ENCODE assay signal across 24 cellular contexts in the genomic region with DNA sequence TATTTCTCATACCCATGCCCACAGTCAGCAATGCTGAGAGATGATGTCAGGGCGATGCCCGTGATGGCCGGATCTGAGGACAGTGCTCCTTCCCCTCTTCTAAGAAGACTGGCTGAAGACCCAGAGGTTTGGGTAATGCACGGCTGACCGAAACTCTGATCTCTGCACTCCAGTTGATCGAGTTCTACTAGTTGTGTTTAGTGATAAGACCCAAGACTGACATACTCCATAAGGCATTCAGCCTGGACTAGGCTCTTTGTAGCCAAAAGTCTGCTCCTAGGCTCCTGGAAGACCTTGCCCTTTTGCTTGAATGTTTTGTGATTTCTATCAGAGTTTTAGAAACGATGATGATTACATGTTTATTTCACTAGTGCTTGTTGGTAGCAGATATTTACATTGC.
DNase-seq lines count a peak whose midpoint lies in the region; ATAC-seq, FAIRE-seq and TF ChIP-seq lines count a peak whose summit lies in the region.
"Had no signal": no experiment of that assay in that cellular context is flagged by ENCODE, and none has a peak within 500 bp of the region (broad histone marks: within the 10 kb centered on the region; RNA-seq: fewer than 3 reads in every experiment).

No MANE protein-coding gene starts in this region.

- H3K4me1 Mint-ChIP-seq in nephron, result peaks cover 46% of the 10 kb centered on the region
- H3K4me1 Mint-ChIP-seq in naive thymus-derived CD8-positive, alpha-beta T cell, result no peaks in the 10 kb centered on the region

- TF ChIP-seq RAD21 in K562 (CRISPR knock-in tag; conservative IDR thresholded peaks at IDR 0.05 in 1 of 2, IDR thresholded peaks at IDR 0.05 in 1 of 2), result no peak

- FAIRE-seq in K562 (lab: Jason Lieb, UNC), result no peak
- FAIRE-seq: A204.1, D721Med, G401.6, GM12892, GM18507, GM19239 had no signal

- H2AFZ ChIP-seq in K562 (ENCODE audit: low read depth, low read length), result no peak overlapping the region

- no peak overlapping the region for H3K4me2 ChIP-seq in K562 (ENCODE audit: insufficient read depth, low read length)
- H3K4me2 ChIP-seq: BLaER1 had no signal

- H3K36me3 ChIP-seq in K562 (ENCODE audit: control insufficient read depth, insufficient read depth, low read length), result no peaks in the 10 kb centered on the region
- H3K36me3 ChIP-seq: BE2C, BLaER1 had no signal

- no peak overlapping the region for H3K27ac ChIP-seq in K562 (ENCODE audit: extremely low read depth, low read depth, low read length)
- H3K27ac ChIP-seq: BLaER1 had no signal

- no peaks in the 10 kb centered on the region for H4K20me1 ChIP-seq in K562 (replicated peaks; ENCODE audit: control insufficient read depth, insufficient read depth, low read length)
- H4K20me1 ChIP-seq: BLaER1 had no signal

- no peaks in the 10 kb centered on the region for H3K27me3 Mint-ChIP-seq in nephron (ENCODE audit: low read depth)
- peaks cover 13 to 45% (median 20%) of the 10 kb centered on the region in 5 donors for H3K27me3 Mint-ChIP-seq in naive thymus-derived CD8-positive, alpha-beta T cell

- in situ Hi-C loops in K562 (cut with MboI), result no loop called here

- H3K9me3 Mint-ChIP-seq in nephron, result peaks cover 4% of the 10 kb centered on the region
- H3K9me3 Mint-ChIP-seq in naive thymus-derived CD8-positive, alpha-beta T cell, result peaks cover 0 to 5% (median 0%) of the 10 kb centered on the region in 9 donors
- H3K9me3 Mint-ChIP-seq: CD8-positive, alpha-beta T cell had no signal

- H3K36me3 Mint-ChIP-seq in nephron (ENCODE audit: low read depth), result no peaks in the 10 kb centered on the region
- H3K36me3 Mint-ChIP-seq in naive thymus-derived CD8-positive, alpha-beta T cell, result no peaks in the 10 kb centered on the region
- H3K36me3 Mint-ChIP-seq: CD8-positive, alpha-beta T cell had no signal

- TF ChIP-seq CTCF in K562 (IDR thresholded peaks at IDR 0.05 in 2 of 3, conservative IDR thresholded peaks at IDR 0.05 in 1 of 3; ENCODE audit: insufficient read depth in 2 of 3, low read depth in 1 of 3, low read length in 3 of 3) (no peak), nephron (IDR thresholded peaks at IDR 0.05; ENCODE audit: unreplicated experiment in 3 of 3) (no peak)

- no peak overlapping the region for H3K4me3 Mint-ChIP-seq in nephron
- H3K4me3 Mint-ChIP-seq in naive thymus-derived CD8-positive, alpha-beta T cell, result no peak overlapping the region
- H3K4me3 Mint-ChIP-seq: CD4-positive, alpha-beta T cell; CD8-positive, alpha-beta T cell had no signal

- H3K9me3 ChIP-seq in K562 (replicated peaks; ENCODE audit: control insufficient read depth, insufficient read depth, low read depth, low read length), result no peaks in the 10 kb centered on the region
- H3K9me3 ChIP-seq: BE2C, Caco-2 had no signal

- no peaks in the 10 kb centered on the region; a peak in 1 of 5 replicates for H3K4me1 ChIP-seq in K562 (replicated peaks in 1 of 2; ENCODE audit: control insufficient read depth in 2 of 2, insufficient read depth in 2 of 2, low read length in 2 of 2)
- H3K4me1 ChIP-seq: BE2C, Caco-2 had no signal

- ATAC-seq in K562 (no peak), GM19035 (IDR thresholded peaks at IDR 0.05; ENCODE audit: unreplicated experiment) (no peak)
- ATAC-seq in naive thymus-derived CD8-positive, alpha-beta T cell, result no peak
- ATAC-seq: CD8-positive, alpha-beta T cell had no signal

- H3K9ac ChIP-seq in K562 (ENCODE audit: insufficient read depth in 1 of 2, low read depth in 2 of 2, low read length in 2 of 2), result no peak overlapping the region
- H3K9ac ChIP-seq: BLaER1 had no signal

- WGBS in K562 (ENCODE audit: insufficient coverage, low coverage, missing lambda C conversion rate), result under 1% methylated on average over 7 of the region's 7 CpGs

- no peaks in the 10 kb centered on the region for H3K9me1 ChIP-seq in K562 (ENCODE audit: control insufficient read depth, insufficient read depth, low read length)

- intact Hi-C loops in K562 (cut with micrococcal nuclease), result no loop called here

- no TSS peak for BruUV-seq in K562 (replicated peaks; lab: Mats Ljungman, UMichigan)

- H3K27ac Mint-ChIP-seq in nephron, result peak overlapping the region; percentile 85 to 94 (median 92)
- H3K27ac Mint-ChIP-seq in naive thymus-derived CD8-positive, alpha-beta T cell, result no peak overlapping the region
- H3K27ac Mint-ChIP-seq: CD4-positive, alpha-beta T cell; CD8-positive, alpha-beta T cell had no signal

- no peaks in the 10 kb centered on the region for H3K79me2 ChIP-seq in K562 (ENCODE audit: control insufficient read depth, insufficient read depth, low read length)

- no peak for TF ChIP-seq POLR2A in K562 (conservative IDR thresholded peaks at IDR 0.05)

- CTCF ChIA-PET in K562 (lab: Yijun Ruan, JAX; ENCODE audit: low intra/inter-chr PET ratio), result interaction anchor here (0.6 kb wide), 1 partner anchor 49 kb away, joined by 3 read pairs; no protein-coding TSS in a partner anchor

- H3K4me3 ChIP-seq in K562, result no peak overlapping the region
- H3K4me3 ChIP-seq: BLaER1 had no signal

- TF ChIP-seq EP300 in K562 (IDR thresholded peaks at IDR 0.05; ENCODE audit: low read length), result no peak

- DNase-seq in OCI-M1 (lab: John Stamatoyannopoulos, UW) (peak; percentile 25), K562 (ENCODE audit: extremely low read depth in 1 of 4, low spot score in 3 of 4) (no peak), NCI-H1930 (lab: John Stamatoyannopoulos, UW) (no peak), dedifferentiated amniotic fluid mesenchymal stem cell (ENCODE audit: extremely low spot score) (no peak)
- DNase-seq in naive thymus-derived CD8-positive, alpha-beta T cell, result no peak
- DNase-seq: 8988T; ACHN; BE2C; C1 segment of cervical spinal cord; Caco-2; Calu3; CD4-positive, alpha-beta T cell; CD8-positive, alpha-beta T cell; DMS79 treated with DMSO at 0.1 percent for 48 hours; GF-D8 had no signal

- peaks cover 35 to 39% of the 10 kb centered on the region in 2 experiments for H3K27me3 ChIP-seq in K562 (ENCODE audit: control insufficient read depth in 2 of 2, insufficient read depth in 2 of 2, low read length in 2 of 2)
- H3K27me3 ChIP-seq: BLaER1 had no signal

- POLR2A ChIA-PET in K562 (lab: Yijun Ruan, JAX), result no interaction called here
- POLR2A ChIA-PET in naive thymus-derived CD8-positive, alpha-beta T cell (lab: Charles Lee), result no interaction called here

TF ChIP-seq in K562, 482 proteins besides CTCF, POLR2A, EP300 and RAD21:
- no peak for TF ChIP-seq ZEB2 (IDR thresholded peaks at IDR 0.05)
- TF ChIP-seq, protein P1, sequence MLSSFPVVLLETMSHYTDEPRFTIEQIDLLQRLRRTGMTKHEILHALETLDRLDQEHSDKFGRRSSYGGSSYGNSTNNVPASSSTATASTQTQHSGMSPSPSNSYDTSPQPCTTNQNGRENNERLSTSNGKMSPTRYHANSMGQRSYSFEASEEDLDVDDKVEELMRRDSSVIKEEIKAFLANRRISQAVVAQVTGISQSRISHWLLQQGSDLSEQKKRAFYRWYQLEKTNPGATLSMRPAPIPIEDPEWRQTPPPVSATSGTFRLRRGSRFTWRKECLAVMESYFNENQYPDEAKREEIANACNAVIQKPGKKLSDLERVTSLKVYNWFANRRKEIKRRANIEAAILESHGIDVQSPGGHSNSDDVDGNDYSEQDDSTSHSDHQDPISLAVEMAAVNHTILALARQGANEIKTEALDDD (IDR thresholded peaks at IDR 0.05), result peak; percentile 31; the same call in 1 of the 2 replicates

Comparison
In these comparisons a context has a peak if more than half of its experiments do, and no peak if none do; other contexts are left out.
1. H3K27ac Mint-ChIP-seq: peak in nephron (3 of 3); none in naive thymus-derived CD8-positive, alpha-beta T cell (0 of 10).